In genomic region chr11:44257338-44258189, GRCh38 we compare ENCODE assay signal across 26 cellular contexts. TPM values are rescaled to one million over a fixed set of nuclear protein-coding genes. Genes with fewer than 3 reads are reported as not detected.
A peak's percentile ranks its signal among the peaks of the same experiment; 100 is the strongest.
DNase-seq lines count a peak whose midpoint lies in the region; ATAC-seq and TF ChIP-seq lines count a peak whose summit lies in the region.
"Had no signal": no experiment of that assay in that cellular context is flagged by ENCODE, and none has a peak within 500 bp of the region (broad histone marks: within the 10 kb centered on the region; RNA-seq: fewer than 3 reads in every experiment).

No MANE protein-coding gene starts in this region.

- no peaks in the 10 kb centered on the region for H3K27me3 Mint-ChIP-seq in activated CD4-positive, alpha-beta memory T cell treated with anti-CD3 and anti-CD28 coated beads, Interleukin-2, amount 10 ng/mL, durations not matched to agents 7 days and 5 days
- no peaks in the 10 kb centered on the region for H3K27me3 Mint-ChIP-seq in activated CD4-positive, alpha-beta memory T cell treated with anti-CD3 and anti-CD28 coated beads for 36 hours
- peaks cover 0 to 4% of the 10 kb centered on the region in 2 donors for H3K27me3 Mint-ChIP-seq in CD8-positive, alpha-beta memory T cell

- no peaks in the 10 kb centered on the region for H3K36me3 ChIP-seq in CD8-positive, alpha-beta memory T cell (ENCODE audit: insufficient read depth, low read length)
- H3K36me3 ChIP-seq: gastroesophageal sphincter, pancreas, sigmoid colon, thyroid gland had no signal

- H3K4me3 ChIP-seq in CD8-positive, alpha-beta memory T cell (ENCODE audit: low read length), result no peak overlapping the region
- H3K4me3 ChIP-seq in epithelial cell of esophagus (ENCODE audit: low read length), result no peak overlapping the region
- H3K4me3 ChIP-seq: gastroesophageal sphincter, GM23338, pancreas, sigmoid colon, thyroid gland had no signal

- DNase-seq in activated CD4-positive, alpha-beta memory T cell treated with anti-CD3 and anti-CD28 coated beads, Interleukin-2, amount 10 ng/mL, durations not matched to agents 7 days and 5 days, result no peak
- no peak for DNase-seq in activated CD4-positive, alpha-beta memory T cell treated with anti-CD3 and anti-CD28 coated beads for 36 hours
- DNase-seq in CD8-positive, alpha-beta memory T cell, result no peak
- DNase-seq in RPMI8226 (peak; percentile 65), epithelial cell of esophagus (ENCODE audit: low read depth) (peak; percentile 14), HK-2 (ENCODE audit: unreplicated experiment) (no peak)
- DNase-seq in stimulated activated naive CD4-positive, alpha-beta T cell (lab: John Stamatoyannopoulos, UW), result no peak
- DNase-seq: activated CD8-positive, alpha-beta memory T cell treated with anti-CD3 and anti-CD28 coated beads, Interleukin-2, amount 50 U/mL, for 48 hours; aorta; DMS 273 treated with DMSO at 0.1 percent for 48 hours; effector CD4-positive, alpha-beta T cell; KG1; naive thymus-derived CD4-positive, alpha-beta T cell; NCI-H1105; NCI-H2081 treated with DMSO at 0.1 percent for 48 hours; NCI-H510A treated with DMSO at 0.1 percent for 48 hours; pancreas; sigmoid colon; stimulated activated naive CD4-positive, alpha-beta T cell treated with Interleukin-2 at 50 U/mL for 16 hours; T1000 had no signal

- H3K36me3 Mint-ChIP-seq in activated CD4-positive, alpha-beta memory T cell treated with anti-CD3 and anti-CD28 coated beads, Interleukin-2, amount 10 ng/mL, durations not matched to agents 7 days and 5 days (ENCODE audit: low read depth), result peaks cover 6% of the 10 kb centered on the region
- H3K36me3 Mint-ChIP-seq in activated CD4-positive, alpha-beta memory T cell treated with anti-CD3 and anti-CD28 coated beads for 36 hours, result peaks cover 7% of the 10 kb centered on the region
- H3K36me3 Mint-ChIP-seq in CD8-positive, alpha-beta memory T cell, result peaks cover 2 to 9% (median 5%) of the 10 kb centered on the region in 3 donors

- CTCF ChIA-PET in activated CD4-positive, alpha-beta memory T cell treated with anti-CD3 and anti-CD28 coated beads, Interleukin-2, amount 10 ng/mL, durations not matched to agents 7 days and 5 days (lab: Charles Lee), result interaction anchor here (0.7 kb wide), 1 partner anchor 147 kb away, joined by 3 read pairs; no protein-coding TSS in a partner anchor
- CTCF ChIA-PET in activated CD4-positive, alpha-beta memory T cell treated with anti-CD3 and anti-CD28 coated beads for 36 hours (lab: Charles Lee), result interaction anchor here (0.8 to 1.6 kb wide), 4 partner anchors 9 to 157 kb away, joined by 3 to 5 read pairs (median 3); no protein-coding TSS in a partner anchor
- CTCF ChIA-PET in CD8-positive, alpha-beta memory T cell (lab: Charles Lee), result no interaction called here

- peaks cover 7% of the 10 kb centered on the region for H3K9me3 ChIP-seq in CD8-positive, alpha-beta memory T cell (ENCODE audit: low read length)
- H3K9me3 ChIP-seq: pancreas, thyroid gland had no signal

- POLR2A ChIA-PET in activated CD4-positive, alpha-beta memory T cell treated with anti-CD3 and anti-CD28 coated beads, Interleukin-2, amount 10 ng/mL, durations not matched to agents 7 days and 5 days (lab: Charles Lee), result interaction anchor here (1.0 kb wide), 1 partner anchor 10 kb away, joined by 3 read pairs; no protein-coding TSS in a partner anchor
- POLR2A ChIA-PET in activated CD4-positive, alpha-beta memory T cell treated with anti-CD3 and anti-CD28 coated beads for 36 hours (lab: Charles Lee), result no interaction called here
- POLR2A ChIA-PET in CD8-positive, alpha-beta memory T cell (lab: Charles Lee), result no interaction called here

- no peak for TF ChIP-seq CTCF in epithelial cell of esophagus (IDR thresholded peaks at IDR 0.05; ENCODE audit: insufficient read depth, low read depth, low read length, missing control alignments)

- intact Hi-C loops in activated CD4-positive, alpha-beta memory T cell treated with anti-CD3 and anti-CD28 coated beads for 36 hours (cut with micrococcal nuclease), result no loop called here

- peaks cover 36% of the 10 kb centered on the region for H3K4me1 Mint-ChIP-seq in activated CD4-positive, alpha-beta memory T cell treated with anti-CD3 and anti-CD28 coated beads, Interleukin-2, amount 10 ng/mL, durations not matched to agents 7 days and 5 days
- peaks cover 28% of the 10 kb centered on the region for H3K4me1 Mint-ChIP-seq in activated CD4-positive, alpha-beta memory T cell treated with anti-CD3 and anti-CD28 coated beads for 36 hours (ENCODE audit: low read depth)
- H3K4me1 Mint-ChIP-seq in CD8-positive, alpha-beta memory T cell, result peaks cover 38 to 43% (median 40%) of the 10 kb centered on the region in 3 donors
- H3K4me1 Mint-ChIP-seq: GM23338 had no signal

- H3K4me3 Mint-ChIP-seq in activated CD4-positive, alpha-beta memory T cell treated with anti-CD3 and anti-CD28 coated beads, Interleukin-2, amount 10 ng/mL, durations not matched to agents 7 days and 5 days, result no peak overlapping the region
- H3K4me3 Mint-ChIP-seq in activated CD4-positive, alpha-beta memory T cell treated with anti-CD3 and anti-CD28 coated beads for 36 hours, result no peak overlapping the region
- H3K4me3 Mint-ChIP-seq in CD8-positive, alpha-beta memory T cell, result peak overlapping the region in 5 of 7 donors; percentile 35 to 73 (median 67)
- H3K4me3 Mint-ChIP-seq: GM23338 had no signal

- H3K27ac ChIP-seq in CD8-positive, alpha-beta memory T cell (ENCODE audit: low read depth, low read length), result no peak overlapping the region
- H3K27ac ChIP-seq: C4-2B, gastroesophageal sphincter, pancreas, sigmoid colon, thyroid gland had no signal

- no peaks in the 10 kb centered on the region for H3K27me3 ChIP-seq in CD8-positive, alpha-beta memory T cell (ENCODE audit: insufficient read depth, low read length, poor library complexity, severe bottlenecking)
- H3K27me3 ChIP-seq: pancreas, thyroid gland had no signal

- peaks cover 8% of the 10 kb centered on the region for H3K9me3 Mint-ChIP-seq in activated CD4-positive, alpha-beta memory T cell treated with anti-CD3 and anti-CD28 coated beads, Interleukin-2, amount 10 ng/mL, durations not matched to agents 7 days and 5 days
- peaks cover 17% of the 10 kb centered on the region for H3K9me3 Mint-ChIP-seq in activated CD4-positive, alpha-beta memory T cell treated with anti-CD3 and anti-CD28 coated beads for 36 hours
- H3K9me3 Mint-ChIP-seq in CD8-positive, alpha-beta memory T cell, result peaks cover 0 to 15% (median 11%) of the 10 kb centered on the region in 5 donors

- no peak for ATAC-seq in HG02798 (IDR thresholded peaks at IDR 0.05; ENCODE audit: poor library complexity, unreplicated experiment)
- ATAC-seq: esophagus mucosa; gastroesophageal sphincter; GM23338; naive thymus-derived CD4-positive, alpha-beta T cell; pancreas had no signal

- H3K4me1 ChIP-seq in CD8-positive, alpha-beta memory T cell (ENCODE audit: insufficient read depth, low read length), result peaks cover 27% of the 10 kb centered on the region
- H3K4me1 ChIP-seq: gastroesophageal sphincter, pancreas, thyroid gland had no signal

- H3K27ac Mint-ChIP-seq in activated CD4-positive, alpha-beta memory T cell treated with anti-CD3 and anti-CD28 coated beads, Interleukin-2, amount 10 ng/mL, durations not matched to agents 7 days and 5 days, result peak overlapping the region; percentile 60
- no peak overlapping the region for H3K27ac Mint-ChIP-seq in activated CD4-positive, alpha-beta memory T cell treated with anti-CD3 and anti-CD28 coated beads for 36 hours
- peak overlapping the region in 6 of 8 donors; percentile 3 to 89 (median 62) for H3K27ac Mint-ChIP-seq in CD8-positive, alpha-beta memory T cell
- H3K27ac Mint-ChIP-seq: GM23338 had no signal

RNA-seq across cellular contexts. Expression of gene ALX4, which starts 52.4 kb away (rescaled TPM):
- not detected for total RNA-seq in activated CD4-positive, alpha-beta memory T cell treated with anti-CD3 and anti-CD28 coated beads, Interleukin-2, amount 10 ng/mL, durations not matched to agents 7 days and 5 days
- total RNA-seq in activated CD4-positive, alpha-beta memory T cell treated with anti-CD3 and anti-CD28 coated beads for 36 hours, result not detected
- total RNA-seq in CD8-positive, alpha-beta memory T cell, result not detected
- not detected for polyA plus RNA-seq in CD8-positive, alpha-beta memory T cell
- total RNA-seq: esophagus mucosa; GM23338; naive thymus-derived CD4-positive, alpha-beta T cell; sigmoid colon had no signal
- polyA plus RNA-seq: GM23338, sigmoid colon had no signal

Comparison
In these comparisons a context has a peak if more than half of its experiments do, and no peak if none do; other contexts are left out.
1. DNase-seq: peak in RPMI8226 (single experiment) and epithelial cell of esophagus (single experiment); none in activated CD4-positive, alpha-beta memory T cell treated with anti-CD3 and anti-CD28 coated beads, Interleukin-2, amount 10 ng/mL, durations not matched to agents 7 days and 5 days (single experiment), activated CD4-positive, alpha-beta memory T cell treated with anti-CD3 and anti-CD28 coated beads for 36 hours (single experiment), CD8-positive, alpha-beta memory T cell (0 of 5), stimulated activated naive CD4-positive, alpha-beta T cell (0 of 6) and HK-2 (single experiment).
2. H3K4me3 Mint-ChIP-seq: peak in CD8-positive, alpha-beta memory T cell (5 of 7); none in activated CD4-positive, alpha-beta memory T cell treated with anti-CD3 and anti-CD28 coated beads, Interleukin-2, amount 10 ng/mL, durations not matched to agents 7 days and 5 days (single experiment) and activated CD4-positive, alpha-beta memory T cell treated with anti-CD3 and anti-CD28 coated beads for 36 hours (single experiment).